10 cellular contexts compared by ENCODE assay signal in the genomic region with DNA sequence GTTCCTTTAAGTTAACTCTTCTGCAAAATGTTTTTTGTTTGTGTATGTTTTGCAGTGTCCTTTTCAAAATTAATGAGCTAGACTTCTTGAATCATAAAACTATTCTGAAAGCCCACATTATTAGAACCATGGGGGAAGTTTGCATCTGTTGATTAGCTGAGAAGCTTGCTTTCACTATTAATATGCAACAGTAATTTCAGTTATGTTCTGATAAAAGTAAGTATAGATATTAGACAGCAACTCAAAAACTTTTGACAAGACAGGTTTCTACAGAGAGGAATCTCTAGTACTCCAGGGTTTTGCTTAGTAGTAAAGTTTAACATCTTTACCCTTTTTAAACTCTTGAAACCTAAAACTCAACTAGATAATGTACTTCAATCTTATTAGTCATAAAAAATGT.
DNase-seq lines count a peak whose midpoint lies in the region; ATAC-seq, FAIRE-seq and TF ChIP-seq lines count a peak whose summit lies in the region.
"Had no signal": no experiment of that assay in that cellular context is flagged by ENCODE, and none has a peak within 500 bp of the region (broad histone marks: within the 10 kb centered on the region; RNA-seq: fewer than 3 reads in every experiment).

No MANE protein-coding gene starts in this region.

- no peak overlapping the region for H3K9ac ChIP-seq in GM12878 (ENCODE audit: control insufficient read depth, insufficient read depth, low read length)
- no peak overlapping the region for H3K9ac ChIP-seq in MM.1S (ENCODE audit: low read length)

- intact Hi-C loops in activated CD4-positive, alpha-beta T cell treated with anti-CD3 and anti-CD28 coated beads for 36 hours (cut with DNase I, micrococcal nuclease): loop anchor here (1.0 to 5.0 kb wide), 3 partner anchors 15 to 329 kb away; a partner anchor contains a TSS
- intact Hi-C loops in GM12878 (cut with micrococcal nuclease; ENCODE audit: unreplicated experiment): loop anchor here (1.0 to 5.0 kb wide), 2 partner anchors 21 to 109 kb away; no protein-coding TSS in a partner anchor

- POLR2A ChIA-PET in activated CD4-positive, alpha-beta T cell treated with anti-CD3 and anti-CD28 coated beads for 36 hours (lab: Charles Lee): no interaction called here
- POLR2A ChIA-PET in GM12878 (lab: Charles Lee): no interaction called here

- in situ Hi-C loops in GM12878 (cut with MboI): no loop called here

- H3K79me2 ChIP-seq in GM12878 (ENCODE audit: control insufficient read depth, insufficient read depth, low read length) (no peaks in the 10 kb centered on the region), MM.1S (ENCODE audit: low read length) (no peaks in the 10 kb centered on the region)

- H3K4me2 ChIP-seq in GM12878 (ENCODE audit: control insufficient read depth, insufficient read depth): peak overlapping the region; percentile 50
- H3K4me2 ChIP-seq in MM.1S (ENCODE audit: low read depth, low read length): no peak overlapping the region

- no peaks in the 10 kb centered on the region for H4K20me1 ChIP-seq in GM12878 (ENCODE audit: control insufficient read depth, insufficient read depth)
- H4K20me1 ChIP-seq in MM.1S (ENCODE audit: insufficient read depth, low read length): no peaks in the 10 kb centered on the region

- no peak for TF ChIP-seq RAD21 in GM12878 (IDR thresholded peaks at IDR 0.05; ENCODE audit: insufficient read depth, low read depth, low read length)

- H3K9me2 ChIP-seq in MM.1S (replicated peaks; ENCODE audit: insufficient read depth, low read length): no peaks in the 10 kb centered on the region

- H3K4me3 ChIP-seq in GM12878: no peak overlapping the region
- H3K4me3 ChIP-seq in MM.1S (ENCODE audit: low read length): no peak overlapping the region

- FAIRE-seq in GM12878 (lab: Jason Lieb, UNC): peak; percentile 35

- H3K9me3 Mint-ChIP-seq in activated CD4-positive, alpha-beta T cell treated with anti-CD3 and anti-CD28 coated beads for 36 hours (ENCODE audit: low read depth): peaks cover 4% of the 10 kb centered on the region
- H3K9me3 Mint-ChIP-seq: activated T-cell treated with anti-CD3 and anti-CD28 coated beads, Interleukin-2, amount 50 U/mL, for 72 hours had no signal

- peak overlapping the region; percentile 61 for H3K27ac ChIP-seq in GM12878 (ENCODE audit: control insufficient read depth, insufficient read depth)
- H3K27ac ChIP-seq in MM.1S (ENCODE audit: low read length): no peak overlapping the region

- ATAC-seq in activated CD4-positive, alpha-beta T cell treated with anti-CD3 and anti-CD28 coated beads for 36 hours: peak; percentile 27
- ATAC-seq in GM21528 (IDR thresholded peaks at IDR 0.05; ENCODE audit: low FRiP score, unreplicated experiment): peak; percentile 63
- peak; percentile 56 for ATAC-seq in HG03159 (IDR thresholded peaks at IDR 0.05; ENCODE audit: unreplicated experiment)
- ATAC-seq in GM12878: peak; percentile 77

- no peaks in the 10 kb centered on the region for H3K27me3 Mint-ChIP-seq in activated CD4-positive, alpha-beta T cell treated with anti-CD3 and anti-CD28 coated beads for 36 hours

- H3K4me3 Mint-ChIP-seq in activated CD4-positive, alpha-beta T cell treated with anti-CD3 and anti-CD28 coated beads for 36 hours: no peak overlapping the region

- no peak for TF ChIP-seq POLR2A in GM12878 (IDR thresholded peaks at IDR 0.05; ENCODE audit: low read depth, low read length)

- H3K4me1 Mint-ChIP-seq in activated CD4-positive, alpha-beta T cell treated with anti-CD3 and anti-CD28 coated beads for 36 hours: peaks cover 71% of the 10 kb centered on the region

- no peak for DNase-seq in activated CD4-positive, alpha-beta T cell treated with anti-CD3 and anti-CD28 coated beads for 36 hours
- no peak for DNase-seq in activated CD4-positive, alpha-beta T cell treated with anti-CD3 and anti-CD28 coated beads for 4 hours
- DNase-seq in GM12878 (ENCODE audit: low read depth, low spot score) (no peak), retina (no peak), MM.1S (no peak)
- DNase-seq in stimulated activated CD4-positive, alpha-beta T cell treated with anti-CD3 and anti-CD28 coated beads, Interleukin-4, amount 100 ng/mL, for 4 hours: no peak
- DNase-seq: activated T-cell treated with anti-CD3 and anti-CD28 coated beads, Interleukin-2, amount 50 U/mL, for 72 hours; stimulated activated CD4-positive, alpha-beta T cell treated with anti-CD3 and anti-CD28 coated beads, Interleukin-4, amount 100 ng/mL, for 24 hours had no signal

- H3K27me3 ChIP-seq in GM12878 (replicated peaks in 1 of 2; ENCODE audit: control insufficient read depth in 2 of 2, insufficient read depth in 2 of 2, low read length in 1 of 2): no peaks in the 10 kb centered on the region
- no peaks in the 10 kb centered on the region for H3K27me3 ChIP-seq in MM.1S (replicated peaks; ENCODE audit: insufficient read depth, low read length)

- peaks cover 5% of the 10 kb centered on the region for H3F3A ChIP-seq in MM.1S (ENCODE audit: insufficient read depth, low read length)

- H3K4me1 ChIP-seq in GM12878 (ENCODE audit: control insufficient read depth, insufficient read depth, low read length): peaks cover 14% of the 10 kb centered on the region
- H3K4me1 ChIP-seq in MM.1S (ENCODE audit: low read length): peaks cover 9% of the 10 kb centered on the region; the same call in 1 of the 2 replicates

- TF ChIP-seq CTCF in GM12878 (IDR thresholded peaks at IDR 0.05 in 2 of 3, conservative IDR thresholded peaks at IDR 0.05 in 1 of 3; ENCODE audit: control insufficient read depth in 2 of 3, extremely low read depth in 1 of 3, insufficient read depth in 1 of 3, low read depth in 3 of 3, low read length in 3 of 3): no peak
- TF ChIP-seq CTCF in MM.1S (IDR thresholded peaks at IDR 0.05; ENCODE audit: low read length): no peak

- no peak overlapping the region; the same call in 1 of the 2 replicates for H2AFZ ChIP-seq in GM12878 (ENCODE audit: control insufficient read depth, low read depth, low read length)
- H2AFZ ChIP-seq in MM.1S (ENCODE audit: low read length): no peak overlapping the region

- BruUV-seq in GM12878 (replicated peaks; lab: Mats Ljungman, UMichigan): no TSS peak

- SMC1A ChIA-PET in GM12878 (lab: Charles Lee; ENCODE audit: uncharacterized antibody, unreplicated experiment): interaction anchor here (0.8 to 4.5 kb wide), 13 partner anchors 11 to 456 kb away, joined by 3 to 30 read pairs (median 4); no protein-coding TSS in a partner anchor

- no peaks in the 10 kb centered on the region; the same call in 1 of the 3 replicates for H3K9me3 ChIP-seq in GM12878 (replicated peaks; ENCODE audit: control insufficient read depth, insufficient read depth, low read length)
- H3K9me3 ChIP-seq in MM.1S (replicated peaks; ENCODE audit: insufficient read depth, low read length): no peaks in the 10 kb centered on the region

- CTCF ChIA-PET in activated CD4-positive, alpha-beta T cell treated with anti-CD3 and anti-CD28 coated beads for 36 hours (lab: Charles Lee): interaction anchor here (0.7 to 1.4 kb wide), 4 partner anchors 13 to 331 kb away, joined by 3 to 6 read pairs (median 3); no protein-coding TSS in a partner anchor
- CTCF ChIA-PET in GM12878 (lab: Yijun Ruan, JAX): interaction anchor here (0.6 to 5.2 kb wide), 7 partner anchors 16 to 558 kb away, joined by 3 to 16 read pairs (median 5); no protein-coding TSS in a partner anchor

- H3K36me3 ChIP-seq in GM12878 (ENCODE audit: control insufficient read depth in 2 of 2, insufficient read depth in 2 of 2, low read length in 1 of 2) (no peaks in the 10 kb centered on the region), MM.1S (replicated peaks; ENCODE audit: insufficient read depth, low read length) (no peaks in the 10 kb centered on the region)

- peak overlapping the region; percentile 66 for H3K27ac Mint-ChIP-seq in activated CD4-positive, alpha-beta T cell treated with anti-CD3 and anti-CD28 coated beads for 36 hours
- H3K27ac Mint-ChIP-seq: activated T-cell treated with anti-CD3 and anti-CD28 coated beads, Interleukin-2, amount 50 U/mL, for 72 hours had no signal

- TF ChIP-seq EP300 in GM12878 (IDR thresholded peaks at IDR 0.05; ENCODE audit: borderline replicate concordance in 1 of 2, control insufficient read depth in 1 of 2, low read depth in 2 of 2, low read length in 2 of 2): peak; percentile 83 to 97; a peak in 3 of 4 replicates

- RAD21 ChIA-PET in GM12878 (lab: Charles Lee; ENCODE audit: unreplicated experiment): interaction anchor here (0.9 to 2.1 kb wide), 5 partner anchors 13 to 334 kb away, joined by 3 to 8 read pairs (median 5); no protein-coding TSS in a partner anchor

- H3K36me3 Mint-ChIP-seq in activated CD4-positive, alpha-beta T cell treated with anti-CD3 and anti-CD28 coated beads for 36 hours (ENCODE audit: low read depth): peaks cover 11% of the 10 kb centered on the region

TF ChIP-seq in GM12878, 131 proteins besides CTCF, POLR2A, EP300 and RAD21 (continues in another document):
- TF ChIP-seq ETV6 (conservative IDR thresholded peaks at IDR 0.05 in 1 of 2, IDR thresholded peaks at IDR 0.05 in 1 of 2; ENCODE audit: borderline replicate concordance in 1 of 2, low read depth in 1 of 2) (peak in 1 of 2 experiments; percentile 58; a peak in 1 of 4 replicates), SIX5 (IDR thresholded peaks at IDR 0.05; ENCODE audit: low read depth, low read length, severe bottlenecking) (no peak), ZNF274 (IDR thresholded peaks at IDR 0.05; ENCODE audit: insufficient read depth, insufficient read length) (no peak), ZZZ3 (IDR thresholded peaks at IDR 0.05; ENCODE audit: control insufficient read depth, insufficient read length, low read depth) (no peak), CREM (IDR thresholded peaks at IDR 0.05; ENCODE audit: low read depth) (peak; percentile 93), BACH1 (IDR thresholded peaks at IDR 0.05; ENCODE audit: borderline replicate concordance) (peak; percentile 85; the same call in 1 of the 2 replicates)
- TF ChIP-seq, protein P1, sequence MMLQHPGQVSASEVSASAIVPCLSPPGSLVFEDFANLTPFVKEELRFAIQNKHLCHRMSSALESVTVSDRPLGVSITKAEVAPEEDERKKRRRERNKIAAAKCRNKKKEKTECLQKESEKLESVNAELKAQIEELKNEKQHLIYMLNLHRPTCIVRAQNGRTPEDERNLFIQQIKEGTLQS (IDR thresholded peaks at IDR 0.05; ENCODE audit: borderline replicate concordance, extremely low read depth, low read depth, low read length): no peak

Comparison
In these comparisons a context has a peak if more than half of its experiments do, and no peak if none do; other contexts are left out.
1. ATAC-seq: peak in every context shown above with its lines; median percentile 77 in GM12878; 63 in GM21528; 56 in HG03159; 27 in activated CD4-positive, alpha-beta T cell treated with anti-CD3 and anti-CD28 coated beads for 36 hours.